28 cellular contexts compared by ENCODE assay signal in the genomic region with DNA sequence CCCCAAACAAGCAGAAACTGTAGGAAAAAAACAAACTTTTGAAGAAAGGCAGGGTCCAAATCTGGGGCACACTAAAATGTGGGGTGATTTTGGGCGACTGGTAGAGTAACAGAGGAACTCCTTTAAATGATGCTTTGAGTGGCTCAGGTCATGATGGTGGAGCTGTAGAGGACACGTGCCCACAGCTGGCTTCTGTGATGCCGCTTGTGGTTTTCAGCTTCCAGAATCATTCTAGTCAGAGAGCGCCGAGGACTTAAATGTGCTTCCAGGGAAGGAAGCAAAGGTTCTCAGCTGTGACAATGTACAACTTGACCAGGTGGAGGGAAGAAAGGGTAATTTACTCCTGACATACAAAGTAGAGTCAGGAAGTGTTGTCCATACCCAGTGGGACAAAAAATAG.
"Had no signal": no experiment of that assay in that cellular context is flagged by ENCODE, and none has a peak within 500 bp of the region (broad histone marks: within the 10 kb centered on the region; RNA-seq: fewer than 3 reads in every experiment).

No MANE protein-coding gene starts in this region.

- H3K4me3 ChIP-seq: left lung, lower lobe of right lung, pancreas, prostate gland, spleen, suprapubic skin, thoracic aorta, tibial artery, upper lobe of right lung had no signal

- H3K27me3 ChIP-seq: left lung, pancreas, spleen, suprapubic skin, tibial artery, upper lobe of right lung had no signal

- DNase-seq: hippocampal formation; kidney; left colon; left lung; lower lobe of right lung; mammary epithelial cell; mesenchymal stem cell; naive thymus-derived CD8-positive, alpha-beta T cell; nucleus accumbens; pancreas; posterior cingulate gyrus; retina; right cardiac atrium; small intestine; spleen; stimulated activated CD4-positive, alpha-beta T cell treated with anti-CD3 and anti-CD28 coated beads, Interleukin-4, amount 100 ng/mL, for 24 hours; stimulated activated naive CD4-positive, alpha-beta T cell; tibial artery; trophoblast cell; upper lobe of right lung had no signal

- H3K36me3 Mint-ChIP-seq: stimulated activated effector memory CD8-positive, alpha-beta T cell treated with anti-CD3 and anti-CD28 coated beads, Interleukin-12 subunit alpha, Interleukin-12 subunit beta, amount 100 ng/mL, for 72 hours had no signal

- H3K4me1 ChIP-seq: left lung, lower lobe of right lung, pancreas, prostate gland, spleen, suprapubic skin, upper lobe of right lung had no signal

- H3K4me1 Mint-ChIP-seq: neural crest cell; stimulated activated effector memory CD8-positive, alpha-beta T cell treated with anti-CD3 and anti-CD28 coated beads, Interleukin-12 subunit alpha, Interleukin-12 subunit beta, amount 100 ng/mL, for 72 hours had no signal

- H3K27ac ChIP-seq: left lung, lower lobe of right lung, pancreas, prostate gland, spleen, suprapubic skin, thoracic aorta, tibial artery, upper lobe of right lung had no signal

- H3K36me3 ChIP-seq: lower lobe of right lung, pancreas, prostate gland, upper lobe of right lung had no signal

- H3K4me3 Mint-ChIP-seq: naive thymus-derived CD8-positive, alpha-beta T cell; nephron; neural crest cell; stimulated activated effector memory CD8-positive, alpha-beta T cell treated with anti-CD3 and anti-CD28 coated beads, Interleukin-12 subunit alpha, Interleukin-12 subunit beta, amount 100 ng/mL, for 72 hours; stimulated activated naive CD8-positive, alpha-beta T cell treated with anti-CD3 and anti-CD28 coated beads, Interleukin-15, Interleukin-2, amounts not matched to agents 100 ng/mL and 50 ng/mL, for 24 hours had no signal

- H3K27me3 Mint-ChIP-seq: naive thymus-derived CD8-positive, alpha-beta T cell; stimulated activated naive CD8-positive, alpha-beta T cell treated with anti-CD3 and anti-CD28 coated beads, Interleukin-15, Interleukin-2, amounts not matched to agents 100 ng/mL and 50 ng/mL, for 24 hours had no signal

- H3K9me3 ChIP-seq: prostate gland had no signal

- ATAC-seq: left colon; left lung; lower lobe of right lung; naive thymus-derived CD8-positive, alpha-beta T cell; pancreas; right cardiac atrium; sciatic nerve; stimulated activated effector memory CD8-positive, alpha-beta T cell treated with anti-CD3 and anti-CD28 coated beads, Interleukin-12 subunit alpha, Interleukin-12 subunit beta, amount 100 ng/mL, for 72 hours; upper lobe of right lung had no signal
